7 cellular contexts compared by ENCODE assay signal in genomic region chr15:74783808-74784175, GRCh38. TPM values are rescaled to one million over a fixed set of nuclear protein-coding genes. Genes with fewer than 3 reads are reported as not detected.
A peak's percentile ranks its signal among the peaks of the same experiment; 100 is the strongest.
DNase-seq lines count a peak whose midpoint lies in the region; ATAC-seq and TF ChIP-seq lines count a peak whose summit lies in the region.

No MANE protein-coding gene starts in this region.

- DNase-seq in HEK293T (ENCODE audit: extremely low spot score), result no peak
- no peak for DNase-seq in glutamatergic neuron
- DNase-seq in stimulated activated effector memory CD8-positive, alpha-beta T cell treated with anti-CD3 and anti-CD28 coated beads, Interleukin-12 subunit alpha, Interleukin-12 subunit beta, amount 100 ng/mL, for 72 hours (ENCODE audit: low spot score in 2 of 2), result no peak
- no peak for DNase-seq in effector CD8-positive, alpha-beta T cell (lab: John Stamatoyannopoulos, UW)
- DNase-seq in HCEC 1CT, result no peak
- no peak for DNase-seq in SHP77 treated with DMSO at 0.1 percent for 48 hours (lab: John Stamatoyannopoulos, UW)

- H3K27ac ChIP-seq in VCaP, result peak overlapping the region; percentile 97

- peaks cover 22% of the 10 kb centered on the region for H3K4me1 Mint-ChIP-seq in glutamatergic neuron (ENCODE audit: low read depth, unreplicated experiment)
- peaks cover 83% of the 10 kb centered on the region for H3K4me1 Mint-ChIP-seq in stimulated activated effector memory CD8-positive, alpha-beta T cell treated with anti-CD3 and anti-CD28 coated beads, Interleukin-12 subunit alpha, Interleukin-12 subunit beta, amount 100 ng/mL, for 72 hours

- POLR2A ChIA-PET in HEK293T (lab: Yijun Ruan, JAX), result interaction anchor here (0.8 to 2.3 kb wide), 7 partner anchors 9 to 173 kb away, joined by 3 to 7 read pairs (median 4); partner anchors contain the start of genes MPI, RPP25 and ULK3

- no peaks in the 10 kb centered on the region for H3K36me3 Mint-ChIP-seq in glutamatergic neuron (ENCODE audit: unreplicated experiment)
- peaks cover 71% of the 10 kb centered on the region for H3K36me3 Mint-ChIP-seq in stimulated activated effector memory CD8-positive, alpha-beta T cell treated with anti-CD3 and anti-CD28 coated beads, Interleukin-12 subunit alpha, Interleukin-12 subunit beta, amount 100 ng/mL, for 72 hours

- no peak overlapping the region for H3K27ac Mint-ChIP-seq in glutamatergic neuron (ENCODE audit: unreplicated experiment)
- peak overlapping the region; percentile 96 for H3K27ac Mint-ChIP-seq in stimulated activated effector memory CD8-positive, alpha-beta T cell treated with anti-CD3 and anti-CD28 coated beads, Interleukin-12 subunit alpha, Interleukin-12 subunit beta, amount 100 ng/mL, for 72 hours

- ATAC-seq in stimulated activated effector memory CD8-positive, alpha-beta T cell treated with anti-CD3 and anti-CD28 coated beads, Interleukin-12 subunit alpha, Interleukin-12 subunit beta, amount 100 ng/mL, for 72 hours, result no peak

- H3K27me3 Mint-ChIP-seq in glutamatergic neuron (ENCODE audit: unreplicated experiment), result peaks cover 6% of the 10 kb centered on the region

- H3K4me3 Mint-ChIP-seq in glutamatergic neuron (ENCODE audit: unreplicated experiment), result peak overlapping the region; percentile 89
- H3K4me3 Mint-ChIP-seq in stimulated activated effector memory CD8-positive, alpha-beta T cell treated with anti-CD3 and anti-CD28 coated beads, Interleukin-12 subunit alpha, Interleukin-12 subunit beta, amount 100 ng/mL, for 72 hours, result peak overlapping the region; percentile 96

- CTCF ChIA-PET in HEK293T (lab: Yijun Ruan, JAX), result interaction anchor here (0.6 to 6.5 kb wide), 6 partner anchors 10 to 413 kb away, joined by 3 to 75 read pairs (median 3); no protein-coding TSS in a partner anchor

- TF ChIP-seq CTCF in VCaP (conservative IDR thresholded peaks at IDR 0.05) (no peak), glutamatergic neuron (IDR thresholded peaks at IDR 0.05; ENCODE audit: partially characterized antibody, unreplicated experiment) (no peak)

- H3K9me3 Mint-ChIP-seq in glutamatergic neuron (ENCODE audit: unreplicated experiment), result no peaks in the 10 kb centered on the region
- H3K9me3 Mint-ChIP-seq in stimulated activated effector memory CD8-positive, alpha-beta T cell treated with anti-CD3 and anti-CD28 coated beads, Interleukin-12 subunit alpha, Interleukin-12 subunit beta, amount 100 ng/mL, for 72 hours, result no peaks in the 10 kb centered on the region

TF ChIP-seq in HEK293T, 16 proteins besides CTCF, POLR2A, EP300 and RAD21:
- TF ChIP-seq HDGF (IDR thresholded peaks at IDR 0.05; ENCODE audit: borderline replicate concordance) (0 out of 2 replicates have a peak, but pooled peaks have one; percentile 1), ELF4 (IDR thresholded peaks at IDR 0.05) (no peak), BHLHE40 (IDR thresholded peaks at IDR 0.05; ENCODE audit: borderline replicate concordance) (no peak), TARDBP (IDR thresholded peaks at IDR 0.05) (no peak), NFRKB (IDR thresholded peaks at IDR 0.05) (no peak)

RNA-seq across cellular contexts. Expression of gene CSK, which starts 1.9 kb away (rescaled TPM):
- 72.6 TPM for total RNA-seq in glutamatergic neuron (ENCODE audit: unreplicated experiment)

RNA-seq across cellular contexts. Expression of gene LMAN1L, which starts 28.8 kb away (rescaled TPM):
- total RNA-seq in glutamatergic neuron (ENCODE audit: unreplicated experiment), result not detected

RNA-seq across cellular contexts. Expression of gene CYP1A2, which starts 35.1 kb away (rescaled TPM):
- not detected for total RNA-seq in glutamatergic neuron (ENCODE audit: unreplicated experiment)

RNA-seq across cellular contexts. Expression of gene CPLX3, which starts 42.6 kb away (rescaled TPM):
- total RNA-seq in glutamatergic neuron (ENCODE audit: unreplicated experiment), result 0.32 TPM

RNA-seq across cellular contexts. Expression of gene CYP1A1, which starts 58.5 kb away (rescaled TPM):
- total RNA-seq in glutamatergic neuron (ENCODE audit: unreplicated experiment), result 0.27 TPM
